In genomic region chr3:195140816-195141793, GRCh38 we compare ENCODE assay signal across 1 cellular context.
TF ChIP-seq lines count a peak whose summit lies in the region.

No MANE protein-coding gene starts in this region.

TF ChIP-seq in K562, 482 proteins besides CTCF, POLR2A, EP300 and RAD21 (continued from another document and continues in another):
- TF ChIP-seq RREB1 (CRISPR knock-in tag; IDR thresholded peaks at IDR 0.05) (peak; percentile 63; the same call in 1 of the 2 replicates), ETV5 (CRISPR knock-in tag; IDR thresholded peaks at IDR 0.05; ENCODE audit: low read depth) (peak; percentile 98), GATAD2B (IDR thresholded peaks at IDR 0.05; ENCODE audit: borderline replicate concordance) (no peak; the same call in 1 of the 2 replicates), ZNF316 (IDR thresholded peaks at IDR 0.05) (peak; percentile 99), KAT8 (IDR thresholded peaks at IDR 0.05; ENCODE audit: low read depth) (no peak), SP2 (IDR thresholded peaks at IDR 0.05; ENCODE audit: extremely low read depth, low read depth, low read length, poor library complexity, severe bottlenecking) (no peak), TEAD2 (tag; IDR thresholded peaks at IDR 0.05) (peak; percentile 89), TAF1 (IDR thresholded peaks at IDR 0.05; ENCODE audit: control insufficient read depth, extremely low read depth, insufficient read depth, low read length, severe bottlenecking) (no peak), IRF9 (tag; IDR thresholded peaks at IDR 0.05) (peak; percentile 84), CEBPG (CRISPR knock-in tag; IDR thresholded peaks at IDR 0.05) (peak; percentile 82), CEBPG (tag; conservative IDR thresholded peaks at IDR 0.05 in 1 of 2, IDR thresholded peaks at IDR 0.05 in 1 of 2) (peak; percentile 82 to 99), ZNF766 (CRISPR knock-in tag; conservative IDR thresholded peaks at IDR 0.05) (0 out of 2 replicates have a peak, but pooled peaks have one; percentile 6), PKNOX1 (IDR thresholded peaks at IDR 0.05) (0 out of 2 replicates have a peak, but pooled peaks have one; percentile 39), ELK3 (CRISPR knock-in tag; IDR thresholded peaks at IDR 0.05) (no peak), PREB (CRISPR knock-in tag; IDR thresholded peaks at IDR 0.05) (no peak), RNF219 (CRISPR knock-in tag; IDR thresholded peaks at IDR 0.05) (no peak), TRIM28 (IDR thresholded peaks at IDR 0.05) (no peak; the same call in 1 of the 2 replicates), ZNF77 (CRISPR knock-in tag; IDR thresholded peaks at IDR 0.05) (no peak), TRIM25 (IDR thresholded peaks at IDR 0.05; ENCODE audit: borderline replicate concordance) (no peak), SMC3 (conservative IDR thresholded peaks at IDR 0.05; ENCODE audit: insufficient read depth, low read depth, low read length) (no peak), MYNN (IDR thresholded peaks at IDR 0.05) (0 out of 2 replicates have a peak, but pooled peaks have one; percentile 55), MYNN (CRISPR knock-in tag; IDR thresholded peaks at IDR 0.05) (no peak), NFXL1 (CRISPR knock-in tag; IDR thresholded peaks at IDR 0.05) (no peak), ZNF197 (CRISPR knock-in tag; IDR thresholded peaks at IDR 0.05; ENCODE audit: low read depth) (0 out of 2 replicates have a peak, but pooled peaks have one; percentile 42), EZH2 (IDR thresholded peaks at IDR 0.05; ENCODE audit: borderline replicate concordance, low read depth, low read length) (no peak), KAT7 (CRISPR knock-in tag; IDR thresholded peaks at IDR 0.05; ENCODE audit: borderline replicate concordance) (no peak), NFIC (IDR thresholded peaks at IDR 0.05) (peak; percentile 91), MXI1 (IDR thresholded peaks at IDR 0.05; ENCODE audit: low read depth, low read length) (no peak), CBX5 (IDR thresholded peaks at IDR 0.05; ENCODE audit: borderline replicate concordance, low read depth) (no peak), HIVEP1 (CRISPR knock-in tag; IDR thresholded peaks at IDR 0.05) (no peak), ARHGAP35 (IDR thresholded peaks at IDR 0.05; ENCODE audit: partially characterized antibody) (no peak), ESRRB (CRISPR knock-in tag; IDR thresholded peaks at IDR 0.05; ENCODE audit: borderline replicate concordance) (no peak), ZNF780A (CRISPR knock-in tag; IDR thresholded peaks at IDR 0.05) (no peak), GATAD2A (IDR thresholded peaks at IDR 0.05) (peak; percentile 15; the same call in 1 of the 2 replicates), CHAMP1 (IDR thresholded peaks at IDR 0.05) (peak; percentile 43; the same call in 1 of the 2 replicates), MITF (IDR thresholded peaks at IDR 0.05) (no peak), MECOM (CRISPR knock-in tag; IDR thresholded peaks at IDR 0.05) (peak; percentile 77), ZNF639 (CRISPR knock-in tag; conservative IDR thresholded peaks at IDR 0.05 in 1 of 2, IDR thresholded peaks at IDR 0.05 in 1 of 2) (peak in 1 of 2 experiments; percentile 60; a peak in 1 of 4 replicates), RFX1 (IDR thresholded peaks at IDR 0.05) (no peak), ZSCAN32 (CRISPR knock-in tag; IDR thresholded peaks at IDR 0.05) (no peak), HDAC2 (IDR thresholded peaks at IDR 0.05) (peak; percentile 89), SRSF7 (optimal IDR thresholded peaks at IDR 0.05; ENCODE audit: low read depth, low read length) (no peak), U2AF1 (optimal IDR thresholded peaks at IDR 0.05; ENCODE audit: low read depth, low read length) (no peak), TCFL5 (CRISPR knock-in tag; conservative IDR thresholded peaks at IDR 0.05) (no peak), DDX20 (tag; IDR thresholded peaks at IDR 0.05; ENCODE audit: low read depth) (0 out of 2 replicates have a peak, but pooled peaks have one; percentile 31)
